In genomic region chr21:39387461-39388037, GRCh38 we compare ENCODE assay signal across 8 cellular contexts. TPM values are rescaled to one million over a fixed set of nuclear protein-coding genes. Genes with fewer than 3 reads are reported as not detected.
DNase-seq lines count a peak whose midpoint lies in the region; ATAC-seq and TF ChIP-seq lines count a peak whose summit lies in the region.

No MANE protein-coding gene starts in this region.

- H3K27ac ChIP-seq in duodenal mucosa (ENCODE audit: low read depth, low read length), result no peak overlapping the region

- peaks cover 11 to 32% of the 10 kb centered on the region in 2 donors for H3K4me1 ChIP-seq in duodenal mucosa (ENCODE audit: control insufficient read depth in 1 of 2, insufficient read depth in 2 of 2, low read length in 2 of 2)

- H3K9me3 Mint-ChIP-seq in activated CD4-positive, alpha-beta memory T cell treated with anti-CD3 and anti-CD28 coated beads for 36 hours, result no peaks in the 10 kb centered on the region

- DNase-seq in GM06990 (ENCODE audit: extremely low read depth, insufficient read length) (peak; percentile 91), NCI-H774 (lab: John Stamatoyannopoulos, UW) (peak; percentile 89), lower leg skin (ENCODE audit: low spot score in 2 of 2) (peak; percentile 84 to 98), NCI-H1930 (lab: John Stamatoyannopoulos, UW) (no peak)
- peak; percentile 95 for DNase-seq in activated CD4-positive, alpha-beta memory T cell treated with anti-CD3 and anti-CD28 coated beads for 36 hours
- peak; percentile 94 for DNase-seq in stimulated activated CD4-positive, alpha-beta T cell treated with anti-CD3 and anti-CD28 coated beads, Interleukin-4, amount 100 ng/mL, for 24 hours

- H3K4me1 Mint-ChIP-seq in activated CD4-positive, alpha-beta memory T cell treated with anti-CD3 and anti-CD28 coated beads for 36 hours (ENCODE audit: low read depth), result peaks cover 32% of the 10 kb centered on the region

- no peak for TF ChIP-seq POLR2A in lower leg skin (IDR thresholded peaks at IDR 0.05)

- H3K36me3 ChIP-seq in GM06990 (ENCODE audit: control insufficient read depth, insufficient read depth, low read length), result peaks cover 4% of the 10 kb centered on the region; the same call in 1 of the 2 replicates
- H3K36me3 ChIP-seq in duodenal mucosa (ENCODE audit: control insufficient read depth in 1 of 2, insufficient read depth in 2 of 2, low read length in 2 of 2), result peaks cover 6 to 11% of the 10 kb centered on the region in 2 donors

- peak overlapping the region; percentile 80 for H3K4me3 Mint-ChIP-seq in activated CD4-positive, alpha-beta memory T cell treated with anti-CD3 and anti-CD28 coated beads for 36 hours

- H3K9ac ChIP-seq in duodenal mucosa (ENCODE audit: low read depth in 1 of 2, low read length in 2 of 2), result peak overlapping the region; percentile 30 to 61

- ATAC-seq in HG03175 (IDR thresholded peaks at IDR 0.05; ENCODE audit: unreplicated experiment), result peak; percentile 67

- H3K4me3 ChIP-seq in GM06990 (replicated peaks; ENCODE audit: low read depth, low read length) (peak overlapping the region; percentile 58), duodenal mucosa (ENCODE audit: low read depth in 1 of 2, low read length in 2 of 2) (peak overlapping the region; percentile 75 to 77), lower leg skin (ENCODE audit: low read depth, poor library complexity, severe bottlenecking) (no peak overlapping the region)

- CTCF ChIA-PET in activated CD4-positive, alpha-beta memory T cell treated with anti-CD3 and anti-CD28 coated beads for 36 hours (lab: Charles Lee), result interaction anchor here (0.6 to 1.8 kb wide), 13 partner anchors 14 to 204 kb away, joined by 3 to 14 read pairs (median 5); partner anchors contain the start of genes HMGN1 and PSMG1

- H3K27me3 Mint-ChIP-seq in activated CD4-positive, alpha-beta memory T cell treated with anti-CD3 and anti-CD28 coated beads for 36 hours, result no peaks in the 10 kb centered on the region

- intact Hi-C loops in activated CD4-positive, alpha-beta memory T cell treated with anti-CD3 and anti-CD28 coated beads for 36 hours (cut with micrococcal nuclease), result loop anchor here (1.0 to 10.0 kb wide), 8 partner anchors 7 to 880 kb away; partner anchors contain the start of genes ETS2, HMGN1, LCA5L and PSMG1
- intact Hi-C loops in lower leg skin (cut with DNase I; ENCODE audit: low total_unique reads), result loop anchor here (5.0 kb wide), 1 partner anchor 75 kb away; the partner anchor contains the start of gene BRWD1

- POLR2A ChIA-PET in activated CD4-positive, alpha-beta memory T cell treated with anti-CD3 and anti-CD28 coated beads for 36 hours (lab: Charles Lee), result interaction anchor here (1.0 to 1.4 kb wide), 5 partner anchors 11 to 204 kb away, joined by 3 to 27 read pairs (median 6); partner anchors contain the start of genes BRWD1, HMGN1 and PSMG1

- WGBS in lower leg skin, 2 donors, result 1 to 25% methylated on average over 17 to 21 of the region's 21 CpGs

- TF ChIP-seq CTCF in GM06990 (IDR thresholded peaks at IDR 0.05; ENCODE audit: insufficient read depth, low read length, poor library complexity, severe bottlenecking) (no peak), lower leg skin (IDR thresholded peaks at IDR 0.05) (no peak)

- no peaks in the 10 kb centered on the region for H3K27me3 ChIP-seq in GM06990 (replicated peaks; ENCODE audit: control insufficient read depth, insufficient read depth, low read length)
- H3K27me3 ChIP-seq in duodenal mucosa (ENCODE audit: control insufficient read depth in 1 of 2, insufficient read depth in 2 of 2, low read length in 2 of 2), result no peaks in the 10 kb centered on the region

- peak overlapping the region; percentile 87 for H3K27ac Mint-ChIP-seq in activated CD4-positive, alpha-beta memory T cell treated with anti-CD3 and anti-CD28 coated beads for 36 hours

- H3K36me3 Mint-ChIP-seq in activated CD4-positive, alpha-beta memory T cell treated with anti-CD3 and anti-CD28 coated beads for 36 hours, result peaks cover 6% of the 10 kb centered on the region

- H3K9me3 ChIP-seq in duodenal mucosa (ENCODE audit: control insufficient read depth in 1 of 2, low read length in 2 of 2), result no peaks in the 10 kb centered on the region

RNA-seq across cellular contexts. Expression of gene HMGN1, which starts 38.7 kb away (rescaled TPM):
- total RNA-seq in activated CD4-positive, alpha-beta memory T cell treated with anti-CD3 and anti-CD28 coated beads for 36 hours, result 100 to 1,000 TPM; 441 to 449 TPM
- total RNA-seq in lower leg skin, result 100 to 1,000 TPM; 103 to 126 (median 111) TPM

RNA-seq across cellular contexts. Expression of gene LCA5L, which starts 58.0 kb away (rescaled TPM):
- under 1 TPM; 0.22 to 0.36 TPM for total RNA-seq in activated CD4-positive, alpha-beta memory T cell treated with anti-CD3 and anti-CD28 coated beads for 36 hours
- under 1 TPM in 3 of 4 donors, not detected in 1; 0.30 to 0.81 (median 0.79) TPM for total RNA-seq in lower leg skin

Comparison
In these comparisons a context has a peak if more than half of its experiments do, and no peak if none do; other contexts are left out.
1. DNase-seq: peak in GM06990 (single experiment), NCI-H774 (single experiment), activated CD4-positive, alpha-beta memory T cell treated with anti-CD3 and anti-CD28 coated beads for 36 hours (single experiment), lower leg skin (2 of 2) and stimulated activated CD4-positive, alpha-beta T cell treated with anti-CD3 and anti-CD28 coated beads, Interleukin-4, amount 100 ng/mL, for 24 hours (single experiment); none in NCI-H1930 (0 of 2).